Comparison of ENCODE assay signal across 28 cellular contexts in genomic region chr4:151660676-151661075, GRCh38.
"Had no signal": no experiment of that assay in that cellular context is flagged by ENCODE, and none has a peak within 500 bp of the region (broad histone marks: within the 10 kb centered on the region; RNA-seq: fewer than 3 reads in every experiment).

No MANE protein-coding gene starts in this region.

- H3K36me3 Mint-ChIP-seq: activated CD4-positive, alpha-beta memory T cell treated with anti-CD3 and anti-CD28 coated beads for 36 hours had no signal

- ATAC-seq: activated T-cell treated with anti-CD3 and anti-CD28 coated beads, Interleukin-2, amount 50 U/mL, for 72 hours; K562; SK-N-SH treated with all-trans-retinoic acid at 6 μM for 48 hours; WTC11 had no signal

- H3K36me3 ChIP-seq: brain microvascular endothelial cell, cardiac muscle cell, SJSA1 had no signal

- H3K27me3 Mint-ChIP-seq: activated CD4-positive, alpha-beta memory T cell treated with anti-CD3 and anti-CD28 coated beads for 36 hours; activated CD4-positive, alpha-beta T cell treated with anti-CD3 and anti-CD28 coated beads, Interleukin-2, amount 10 ng/mL, durations not matched to agents 7 days and 5 days had no signal

- DNase-seq: activated CD4-positive, alpha-beta memory T cell treated with anti-CD3 and anti-CD28 coated beads for 36 hours; activated CD4-positive, alpha-beta T cell treated with anti-CD3 and anti-CD28 coated beads, Interleukin-2, amount 10 ng/mL, durations not matched to agents 7 days and 5 days; activated CD4-positive, CD25-positive, alpha-beta regulatory T cell treated with anti-CD3 and anti-CD28 coated beads, Interleukin-2, amount 50 U/mL, for 72 hours; activated CD8-positive, alpha-beta memory T cell treated with anti-CD3 and anti-CD28 coated beads, Interleukin-2, amount 50 U/mL, for 4 hours; activated gamma-delta T cell treated with Interleukin-2 at 50 U/mL for 16 hours; activated T-cell treated with anti-CD3 and anti-CD28 coated beads, Interleukin-2, amount 50 U/mL, for 72 hours; amniotic stem cell; brain microvascular endothelial cell; Karpas-422; MM.1S; NCI-H1105; NCI-H1436; NCI-H1694 treated with DMSO at 0.1 percent for 48 hours; NCI-H2029 treated with DMSO at 0.1 percent for 48 hours; NCI-H345; NCI-H510A; NCI-H526 treated with DMSO at 0.1 percent for 48 hours; NCI-H82; Peyer's patch; SHP77; SW 1271 had no signal

- H3K9me3 Mint-ChIP-seq: activated CD4-positive, alpha-beta memory T cell treated with anti-CD3 and anti-CD28 coated beads for 36 hours; activated CD4-positive, alpha-beta T cell treated with anti-CD3 and anti-CD28 coated beads, Interleukin-2, amount 10 ng/mL, durations not matched to agents 7 days and 5 days; activated T-helper 2 cell treated with anti-CD3 and anti-CD28 coated beads, Interferon-gamma antibody, Interleukin-2, Interleukin-4, amounts not matched to agents 10 μg/mL and 5 μg/mL and 100 μg/mL, durations not matched to agents 14 hours and 24 hours and 36 hours; T-helper 2 cell treated with Interferon-gamma antibody and Interleukin-4, amounts not matched to agents 5 μg/mL and 100 μg/mL, for 36 hours; WTC11 had no signal

- H3K27ac ChIP-seq: brain microvascular endothelial cell, cardiac muscle cell, SJSA1 had no signal

- H3K27ac Mint-ChIP-seq: activated CD4-positive, alpha-beta memory T cell treated with anti-CD3 and anti-CD28 coated beads for 36 hours; activated T-helper 2 cell treated with anti-CD3 and anti-CD28 coated beads, Interferon-gamma antibody, Interleukin-2, Interleukin-4, amounts not matched to agents 10 μg/mL and 5 μg/mL and 100 μg/mL, durations not matched to agents 14 hours and 24 hours and 36 hours; T-helper 2 cell treated with Interferon-gamma antibody and Interleukin-4, amounts not matched to agents 5 μg/mL and 100 μg/mL, for 36 hours; WTC11 had no signal

- H3K4me1 Mint-ChIP-seq: WTC11 had no signal

- H3K9me3 ChIP-seq: Peyer's patch, SJSA1 had no signal

- H3K4me1 ChIP-seq: Peyer's patch, SJSA1 had no signal

- H3K4me3 ChIP-seq: cardiac muscle cell, K562, Peyer's patch, SJSA1 had no signal

- H3K27me3 ChIP-seq: brain microvascular endothelial cell, cardiac muscle cell, Peyer's patch, SJSA1 had no signal

- H3K4me3 Mint-ChIP-seq: activated CD4-positive, alpha-beta memory T cell treated with anti-CD3 and anti-CD28 coated beads for 36 hours; activated CD4-positive, alpha-beta T cell treated with anti-CD3 and anti-CD28 coated beads, Interleukin-2, amount 10 ng/mL, durations not matched to agents 7 days and 5 days; activated T-cell treated with anti-CD3 and anti-CD28 coated beads, Interleukin-2, amount 50 U/mL, for 72 hours; T-helper 2 cell treated with Interferon-gamma antibody and Interleukin-4, amounts not matched to agents 5 μg/mL and 100 μg/mL, for 36 hours; WTC11 had no signal
